ENCODE assay signal across 8 cellular contexts in the genomic region with DNA sequence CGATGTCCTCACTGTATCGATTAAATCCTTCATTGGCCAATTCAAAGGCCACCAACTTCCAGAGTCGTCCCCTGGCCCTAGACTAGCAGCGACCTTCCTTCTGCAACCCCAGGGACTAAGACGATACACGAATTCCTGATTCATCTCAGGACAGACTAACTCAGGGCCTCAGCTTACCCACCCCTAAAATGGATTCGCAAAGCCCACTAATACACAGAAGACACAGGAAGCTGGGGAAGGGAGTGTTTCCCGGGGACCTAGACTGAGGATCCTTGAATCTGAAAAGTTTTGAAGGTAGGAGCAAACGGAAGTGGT. TPM values are rescaled to one million over a fixed set of nuclear protein-coding genes. Genes with fewer than 3 reads are reported as not detected.
DNase-seq lines count a peak whose midpoint lies in the region; ATAC-seq and TF ChIP-seq lines count a peak whose summit lies in the region.

No MANE protein-coding gene starts in this region.

- H3K36me3 ChIP-seq in skeletal muscle satellite cell (ENCODE audit: insufficient read depth, low read length) = peaks cover 35% of the 10 kb centered on the region

- DNase-seq in foreskin fibroblast (no peak), NCI-H446 treated with DMSO at 0.1 percent for 48 hours (lab: John Stamatoyannopoulos, UW) (no peak), G401 (ENCODE audit: low spot score) (no peak), NCI-H1105 treated with DMSO at 0.1 percent for 48 hours (lab: John Stamatoyannopoulos, UW) (no peak)
- DNase-seq in central memory CD4-positive, alpha-beta T cell = no peak

- no peaks in the 10 kb centered on the region for H3K9me3 ChIP-seq in skeletal muscle satellite cell (replicated peaks; ENCODE audit: low read length)

- H3K9ac ChIP-seq in skeletal muscle satellite cell (ENCODE audit: low read depth, low read length) = peak overlapping the region; percentile 95

- H3K4me3 ChIP-seq in foreskin fibroblast (ENCODE audit: low read depth in 1 of 2, low read length in 2 of 2) = peak overlapping the region; percentile 65 to 86
- H3K4me3 ChIP-seq in skeletal muscle satellite cell (ENCODE audit: low read length) = peak overlapping the region; percentile 80

- H3K27me3 ChIP-seq in skeletal muscle satellite cell (ENCODE audit: control insufficient read depth, insufficient read depth, low read length) = no peaks in the 10 kb centered on the region

- peak overlapping the region; percentile 85 for H3K4me2 ChIP-seq in skeletal muscle satellite cell (ENCODE audit: low read length)

- peaks cover 26% of the 10 kb centered on the region for H3K4me1 ChIP-seq in skeletal muscle satellite cell (ENCODE audit: control insufficient read depth, insufficient read depth, low read length)

- in situ Hi-C loops in G401 (cut with HindIII; ENCODE audit: low sequenced_read_pairs) = no loop called here

- ATAC-seq in GM21447 (IDR thresholded peaks at IDR 0.05; ENCODE audit: unreplicated experiment) (peak; percentile 10), SK-N-SH treated with all-trans-retinoic acid at 6 μM for 48 hours (no peak)

- TF ChIP-seq CTCF in foreskin fibroblast (IDR thresholded peaks at IDR 0.05; ENCODE audit: low read depth, low read length) = no peak

TF ChIP-seq in SK-N-SH treated with all-trans-retinoic acid at 6 μM for 48 hours, 23 proteins besides CTCF, POLR2A, EP300 and RAD21:
- no peak for TF ChIP-seq BACH2 (CRISPR knock-in tag; IDR thresholded peaks at IDR 0.05; ENCODE audit: borderline replicate concordance)
- TF ChIP-seq ISL1 (CRISPR knock-in tag; IDR thresholded peaks at IDR 0.05) = no peak
- no peak for TF ChIP-seq RARB (CRISPR knock-in tag; IDR thresholded peaks at IDR 0.05)
- TF ChIP-seq, protein P1, sequence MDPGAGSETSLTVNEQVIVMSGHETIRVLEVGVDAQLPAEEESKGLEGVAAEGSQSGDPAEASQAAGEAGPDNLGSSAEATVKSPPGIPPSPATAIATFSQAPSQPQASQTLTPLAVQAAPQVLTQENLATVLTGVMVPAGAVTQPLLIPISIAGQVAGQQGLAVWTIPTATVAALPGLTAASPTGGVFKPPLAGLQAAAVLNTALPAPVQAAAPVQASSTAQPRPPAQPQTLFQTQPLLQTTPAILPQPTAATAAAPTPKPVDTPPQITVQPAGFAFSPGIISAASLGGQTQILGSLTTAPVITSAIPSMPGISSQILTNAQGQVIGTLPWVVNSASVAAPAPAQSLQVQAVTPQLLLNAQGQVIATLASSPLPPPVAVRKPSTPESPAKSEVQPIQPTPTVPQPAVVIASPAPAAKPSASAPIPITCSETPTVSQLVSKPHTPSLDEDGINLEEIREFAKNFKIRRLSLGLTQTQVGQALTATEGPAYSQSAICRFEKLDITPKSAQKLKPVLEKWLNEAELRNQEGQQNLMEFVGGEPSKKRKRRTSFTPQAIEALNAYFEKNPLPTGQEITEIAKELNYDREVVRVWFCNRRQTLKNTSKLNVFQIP (CRISPR knock-in tag; IDR thresholded peaks at IDR 0.05; ENCODE audit: borderline replicate concordance, low read depth) = no peak
- no peak for TF ChIP-seq PPARA (CRISPR knock-in tag; IDR thresholded peaks at IDR 0.05; ENCODE audit: borderline replicate concordance)
- 0 out of 2 replicates have a peak, but pooled peaks have one; percentile 49 for TF ChIP-seq ZFP3 (CRISPR knock-in tag; IDR thresholded peaks at IDR 0.05)
- no peak for TF ChIP-seq ZFP30 (CRISPR knock-in tag; IDR thresholded peaks at IDR 0.05)

RNA-seq across cellular contexts. Expression of a gene that starts 0.5 kb away (rescaled TPM):
- total RNA-seq in skeletal muscle satellite cell (2012; rRNA removed) = 115 and 174 TPM in 2 replicates
- 185 and 194 TPM in 2 replicates for total RNA-seq in G401 (2014; rRNA removed; shearing (Covaris generic))

RNA-seq across cellular contexts. Expression of a gene that starts 3.1 kb away (rescaled TPM):
- under 0.01 TPM in 1 of 2 replicates, not detected in the other for total RNA-seq in skeletal muscle satellite cell (2012; rRNA removed)
- total RNA-seq in G401 (2014; rRNA removed; shearing (Covaris generic)) = not detected in 2 replicates

RNA-seq across cellular contexts. Expression of a gene that starts 9.9 kb away (rescaled TPM):
- 26.6 and 34.0 TPM in 2 replicates for total RNA-seq in skeletal muscle satellite cell (2012; rRNA removed)
- 19.5 and 28.7 TPM in 2 replicates for total RNA-seq in G401 (2014; rRNA removed; shearing (Covaris generic))

RNA-seq across cellular contexts. Expression of a gene that starts 21.9 kb away (rescaled TPM):
- 3.0 and 6.1 TPM in 2 replicates for total RNA-seq in skeletal muscle satellite cell (2012; rRNA removed)
- 7.1 and 10.8 TPM in 2 replicates for total RNA-seq in G401 (2014; rRNA removed; shearing (Covaris generic))

RNA-seq across cellular contexts. Expression of a gene that starts 22.2 kb away (rescaled TPM):
- total RNA-seq in skeletal muscle satellite cell (2012; rRNA removed) = 77.3 and 92.8 TPM in 2 replicates
- total RNA-seq in G401 (2014; rRNA removed; shearing (Covaris generic)) = 128 and 136 TPM in 2 replicates
